25 cellular contexts compared by ENCODE assay signal in the genomic region with DNA sequence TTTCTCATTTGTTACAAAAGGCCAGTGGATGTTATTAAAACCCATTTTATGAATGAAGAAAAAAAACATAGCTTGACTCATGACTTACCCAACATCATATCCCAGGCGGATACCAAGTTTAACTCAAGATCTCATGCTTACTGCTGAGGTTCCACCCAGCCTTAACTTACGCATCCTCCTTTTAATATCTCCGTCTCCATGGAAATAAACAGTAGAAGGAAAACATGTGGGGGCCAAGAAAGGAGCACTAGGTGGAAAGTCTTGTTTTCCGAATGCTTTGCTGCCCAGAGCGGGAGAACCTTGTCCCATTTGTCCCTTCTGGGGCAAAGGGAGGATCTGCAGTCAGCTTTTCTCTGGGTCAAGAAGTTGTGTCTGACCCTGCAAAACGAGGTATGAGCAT. TPM values are rescaled to one million over a fixed set of nuclear protein-coding genes. Genes with fewer than 3 reads are reported as not detected.
"Had no signal": no experiment of that assay in that cellular context is flagged by ENCODE, and none has a peak within 500 bp of the region (broad histone marks: within the 10 kb centered on the region; RNA-seq: fewer than 3 reads in every experiment).

No MANE protein-coding gene starts in this region.

- H3K36me3 ChIP-seq: cardiac muscle cell, gastroesophageal sphincter, heart left ventricle, lower lobe of right lung, neural progenitor cell, prostate gland, right atrium auricular region, stomach, suprapubic skin had no signal

- H3K9ac ChIP-seq: neural progenitor cell had no signal

- H3K4me2 ChIP-seq: hepatocyte, neural progenitor cell had no signal

- H3K79me2 ChIP-seq: hepatocyte had no signal

- H3K36me3 Mint-ChIP-seq: stimulated activated effector memory CD8-positive, alpha-beta T cell treated with anti-CD3 and anti-CD28 coated beads, Interleukin-12 subunit alpha, Interleukin-12 subunit beta, amount 100 ng/mL, for 72 hours had no signal

- H3K4me3 Mint-ChIP-seq: naive thymus-derived CD4-positive, alpha-beta T cell; nephron; neural progenitor cell; stimulated activated effector memory CD8-positive, alpha-beta T cell treated with anti-CD3 and anti-CD28 coated beads, Interleukin-12 subunit alpha, Interleukin-12 subunit beta, amount 100 ng/mL, for 72 hours had no signal

- H3K4me3 ChIP-seq: cardiac muscle cell, dorsolateral prefrontal cortex, gastroesophageal sphincter, heart left ventricle, hepatocyte, lower lobe of right lung, neural progenitor cell, prostate gland, right atrium auricular region, stomach, suprapubic skin had no signal

- H3K27ac ChIP-seq: cardiac muscle cell, foreskin keratinocyte, hepatocyte, lower lobe of right lung, neural progenitor cell, prostate gland, stomach, suprapubic skin had no signal

- H2AFZ ChIP-seq: hepatocyte, neural progenitor cell had no signal

- H3K27me3 ChIP-seq: cardiac muscle cell, dorsolateral prefrontal cortex, gastroesophageal sphincter, heart left ventricle, hepatocyte, neural progenitor cell, right atrium auricular region, stomach, suprapubic skin had no signal

- H3K9me3 Mint-ChIP-seq: naive thymus-derived CD4-positive, alpha-beta T cell; nephron; neural progenitor cell; stimulated activated effector memory CD8-positive, alpha-beta T cell treated with anti-CD3 and anti-CD28 coated beads, Interleukin-12 subunit alpha, Interleukin-12 subunit beta, amount 100 ng/mL, for 72 hours had no signal

- H3K9me3 ChIP-seq: gastroesophageal sphincter, heart left ventricle, lower lobe of right lung, prostate gland, right atrium auricular region, stomach, suprapubic skin had no signal

- H3K4me1 ChIP-seq: foreskin keratinocyte had no signal

- ATAC-seq: foreskin keratinocyte; gastroesophageal sphincter; left ventricle myocardium superior; lower lobe of right lung; naive thymus-derived CD4-positive, alpha-beta T cell; sciatic nerve; stimulated activated effector memory CD8-positive, alpha-beta T cell treated with anti-CD3 and anti-CD28 coated beads, Interleukin-12 subunit alpha, Interleukin-12 subunit beta, amount 100 ng/mL, for 72 hours had no signal

- DNase-seq: dorsolateral prefrontal cortex; effector CD4-positive, alpha-beta T cell; foreskin keratinocyte; heart left ventricle; kidney glomerular epithelial cell; left colon; left ventricle myocardium superior; lower lobe of right lung; mesendoderm; midbrain; naive thymus-derived CD4-positive, alpha-beta T cell; stimulated activated CD4-positive, alpha-beta T cell treated with anti-CD3 and anti-CD28 coated beads, Interleukin-2, amount 100 ng/mL, for 24 hours; stimulated activated CD4-positive, alpha-beta T cell treated with anti-CD3 and anti-CD28 coated beads, Interleukin-4, amount 100 ng/mL, for 24 hours; stimulated activated naive CD4-positive, alpha-beta T cell treated with Interleukin-2 at 50 U/mL for 16 hours; stomach had no signal

- H3K27ac Mint-ChIP-seq: nephron; stimulated activated effector memory CD8-positive, alpha-beta T cell treated with anti-CD3 and anti-CD28 coated beads, Interleukin-12 subunit alpha, Interleukin-12 subunit beta, amount 100 ng/mL, for 72 hours had no signal

- H3K4me1 Mint-ChIP-seq: stimulated activated effector memory CD8-positive, alpha-beta T cell treated with anti-CD3 and anti-CD28 coated beads, Interleukin-12 subunit alpha, Interleukin-12 subunit beta, amount 100 ng/mL, for 72 hours had no signal

RNA-seq across cellular contexts. Expression of gene ANGPTL2, which starts 44.1 kb away (rescaled TPM):
- total RNA-seq: naive thymus-derived CD4-positive, alpha-beta T cell had no signal
